In genomic region chr11:65379698-65380459, GRCh38 we compare ENCODE assay signal across 16 cellular contexts. TPM values are rescaled to one million over a fixed set of nuclear protein-coding genes. Genes with fewer than 3 reads are reported as not detected.
DNase-seq lines count a peak whose midpoint lies in the region; ATAC-seq and TF ChIP-seq lines count a peak whose summit lies in the region.
"Had no signal": no experiment of that assay in that cellular context is flagged by ENCODE, and none has a peak within 500 bp of the region (broad histone marks: within the 10 kb centered on the region; RNA-seq: fewer than 3 reads in every experiment).

No MANE protein-coding gene starts in this region.

- H3K27me3 Mint-ChIP-seq in activated naive CD4-positive, alpha-beta T cell treated with anti-CD3 and anti-CD28 coated beads, Interleukin-2, amount 50 U/mL, for 24 hours = no peaks in the 10 kb centered on the region
- no peaks in the 10 kb centered on the region for H3K27me3 Mint-ChIP-seq in T-helper 17 cell
- no peaks in the 10 kb centered on the region for H3K27me3 Mint-ChIP-seq in stimulated activated memory B cell treated with anti-CD40 and anti-IgM and Interleukin-4, amounts not matched to agents 10 μg/mL and 1 μg/mL and 100 μg/mL, for 72 hours

- TF ChIP-seq POLR2A in esophagus squamous epithelium (IDR thresholded peaks at IDR 0.05) = no peak

- H3K4me1 Mint-ChIP-seq in activated naive CD4-positive, alpha-beta T cell treated with anti-CD3 and anti-CD28 coated beads, Interleukin-2, amount 50 U/mL, for 24 hours = peaks cover 39% of the 10 kb centered on the region
- H3K4me1 Mint-ChIP-seq in T-helper 17 cell = peaks cover 26% of the 10 kb centered on the region
- peaks cover 63% of the 10 kb centered on the region for H3K4me1 Mint-ChIP-seq in stimulated activated memory B cell treated with anti-CD40 and anti-IgM and Interleukin-4, amounts not matched to agents 10 μg/mL and 1 μg/mL and 100 μg/mL, for 72 hours

- no peak overlapping the region for H3K27ac Mint-ChIP-seq in activated naive CD4-positive, alpha-beta T cell treated with anti-CD3 and anti-CD28 coated beads, Interleukin-2, amount 50 U/mL, for 24 hours
- peak overlapping the region; percentile 100 for H3K27ac Mint-ChIP-seq in T-helper 17 cell
- peak overlapping the region; percentile 96 for H3K27ac Mint-ChIP-seq in stimulated activated memory B cell treated with anti-CD40 and anti-IgM and Interleukin-4, amounts not matched to agents 10 μg/mL and 1 μg/mL and 100 μg/mL, for 72 hours

- no peaks in the 10 kb centered on the region for H3K9me3 Mint-ChIP-seq in activated naive CD4-positive, alpha-beta T cell treated with anti-CD3 and anti-CD28 coated beads, Interleukin-2, amount 50 U/mL, for 24 hours
- H3K9me3 Mint-ChIP-seq in stimulated activated memory B cell treated with anti-CD40 and anti-IgM and Interleukin-4, amounts not matched to agents 10 μg/mL and 1 μg/mL and 100 μg/mL, for 72 hours = no peaks in the 10 kb centered on the region

- no peaks in the 10 kb centered on the region for H3K36me3 Mint-ChIP-seq in activated naive CD4-positive, alpha-beta T cell treated with anti-CD3 and anti-CD28 coated beads, Interleukin-2, amount 50 U/mL, for 24 hours
- H3K36me3 Mint-ChIP-seq in T-helper 17 cell (ENCODE audit: low read depth) = no peaks in the 10 kb centered on the region
- no peaks in the 10 kb centered on the region for H3K36me3 Mint-ChIP-seq in stimulated activated memory B cell treated with anti-CD40 and anti-IgM and Interleukin-4, amounts not matched to agents 10 μg/mL and 1 μg/mL and 100 μg/mL, for 72 hours

- intact Hi-C loops in esophagus squamous epithelium (cut with DNase I) = loop anchor here (5.0 kb wide), 1 partner anchor 37 kb away; no protein-coding TSS in a partner anchor

- peak overlapping the region; percentile 95 to 99 (median 98) for H3K27ac ChIP-seq in esophagus squamous epithelium

- H3K4me3 Mint-ChIP-seq in activated naive CD4-positive, alpha-beta T cell treated with anti-CD3 and anti-CD28 coated beads, Interleukin-2, amount 50 U/mL, for 24 hours = peak overlapping the region; percentile 11
- peak overlapping the region; percentile 25 for H3K4me3 Mint-ChIP-seq in T-helper 17 cell
- H3K4me3 Mint-ChIP-seq in stimulated activated memory B cell treated with anti-CD40 and anti-IgM and Interleukin-4, amounts not matched to agents 10 μg/mL and 1 μg/mL and 100 μg/mL, for 72 hours = no peak overlapping the region

- peaks cover 20 to 70% (median 40%) of the 10 kb centered on the region in 3 donors for H3K4me1 ChIP-seq in esophagus squamous epithelium

- ATAC-seq in T-helper 17 cell (no peak), HG03354 (IDR thresholded peaks at IDR 0.05; ENCODE audit: poor library complexity, severe bottlenecking, unreplicated experiment) (no peak)
- ATAC-seq in stimulated activated memory B cell treated with anti-CD40 and anti-IgM and Interleukin-4, amounts not matched to agents 10 μg/mL and 1 μg/mL and 100 μg/mL, for 72 hours = no peak

- no peaks in the 10 kb centered on the region for H3K36me3 ChIP-seq in esophagus squamous epithelium

- DNase-seq in activated naive CD4-positive, alpha-beta T cell treated with Interleukin-2 at 50 U/mL for 16 hours = no peak
- no peak for DNase-seq in T-helper 17 cell
- no peak for DNase-seq in esophagus squamous epithelium (lab: John Stamatoyannopoulos, UW)
- no peak for DNase-seq in cerebellar cortex (ENCODE audit: low spot score)
- DNase-seq in epidermal melanocyte (ENCODE audit: insufficient read length, low spot score) = no peak
- DNase-seq: activated T-cell treated with anti-CD3 and anti-CD28 coated beads, Interleukin-2, amount 50 U/mL, for 1 hour; erythroblast; hypothalamus; NCI-H2029; SHP77 treated with DMSO at 0.1 percent for 48 hours; stimulated activated CD8-positive, alpha-beta memory T cell treated with anti-CD3 and anti-CD28 coated beads, Interleukin-4, amount 100 ng/mL, for 48 hours had no signal

- H3K27me3 ChIP-seq in esophagus squamous epithelium = no peaks in the 10 kb centered on the region

- TF ChIP-seq CTCF in esophagus squamous epithelium (IDR thresholded peaks at IDR 0.05) = no peak

- H3K4me3 ChIP-seq in esophagus squamous epithelium = no peak overlapping the region
- H3K4me3 ChIP-seq: lung had no signal

- H3K9me3 ChIP-seq in T-helper 17 cell (ENCODE audit: control insufficient read depth, low read length, poor library complexity, severe bottlenecking) = no peaks in the 10 kb centered on the region
- no peaks in the 10 kb centered on the region for H3K9me3 ChIP-seq in esophagus squamous epithelium

- WGBS in esophagus squamous epithelium, 2 donors = 74 to 75% methylated on average over 6 to 7 of the region's 13 CpGs

RNA-seq across cellular contexts. Expression of gene SLC25A45, which starts 2.6 kb away (rescaled TPM):
- total RNA-seq in T-helper 17 cell (10 to 100 TPM; 57.7 to 61.6 TPM), esophagus squamous epithelium (1 to 10 TPM; 1.9 to 7.7 (median 4.0) TPM)

RNA-seq across cellular contexts. Expression of gene FRMD8, which starts 6.6 kb away (rescaled TPM):
- total RNA-seq in T-helper 17 cell (10 to 100 TPM; 29.2 to 37.5 TPM), esophagus squamous epithelium (10 to 100 TPM; 44.1 to 88.7 (median 81.0) TPM)

RNA-seq across cellular contexts. Expression of gene TIGD3, which starts 25.3 kb away (rescaled TPM):
- total RNA-seq in T-helper 17 cell (under 1 TPM; 0.21 to 0.45 TPM), esophagus squamous epithelium (1 to 10 TPM in 1 of 4 donors, under 1 TPM in 3; 0.13 to 1.3 (median 0.56) TPM)
- total RNA-seq: cardiac septum had no signal

RNA-seq across cellular contexts. Expression of gene NEAT1, which starts 42.7 kb away (rescaled TPM):
- total RNA-seq in T-helper 17 cell (100 to 1,000 TPM; 554 to 555 TPM), esophagus squamous epithelium (100 to 1,000 TPM in 3 of 4 donors, 10 to 100 TPM in 1; 30.6 to 705 (median 357) TPM)

RNA-seq across cellular contexts. Expression of gene DPF2, which starts 46.2 kb away (rescaled TPM):
- total RNA-seq in T-helper 17 cell (10 to 100 TPM; 49.1 to 62.6 TPM), esophagus squamous epithelium (10 to 100 TPM; 18.7 to 35.3 (median 23.8) TPM)

Comparison
In these comparisons a context has a peak if more than half of its experiments do, and no peak if none do; other contexts are left out.
1. RNA of gene SLC25A45, which starts 2.6 kb away (total RNA-seq): 57.7 to 61.6 TPM in T-helper 17 cell; 1.9 to 7.7 TPM in esophagus squamous epithelium; every median in the first group is over 4 times any median in the second.